1 cellular context compared by ENCODE assay signal in the genomic region with DNA sequence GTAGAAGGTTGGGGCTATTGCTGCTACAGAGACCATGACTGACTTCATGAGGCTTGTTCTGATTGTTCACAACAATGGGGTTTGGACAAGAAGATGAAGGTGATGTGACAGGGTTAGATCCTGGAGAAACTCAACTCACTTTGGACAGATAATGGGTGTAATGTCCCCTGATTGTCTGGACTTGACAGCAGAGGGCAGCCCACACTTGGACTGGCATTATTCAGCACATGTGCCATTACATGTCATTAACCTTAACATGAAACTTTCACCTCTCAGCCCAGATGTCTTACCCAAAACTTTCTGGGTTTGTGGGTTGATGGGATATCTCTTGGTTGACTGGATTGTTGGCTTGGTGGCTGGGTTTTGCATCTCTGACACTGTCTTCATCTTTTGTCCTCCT.
TF ChIP-seq lines count a peak whose summit lies in the region.

No MANE protein-coding gene starts in this region.

TF ChIP-seq in GM12878, 131 proteins besides CTCF, POLR2A, EP300 and RAD21:
- TF ChIP-seq, protein P1, sequence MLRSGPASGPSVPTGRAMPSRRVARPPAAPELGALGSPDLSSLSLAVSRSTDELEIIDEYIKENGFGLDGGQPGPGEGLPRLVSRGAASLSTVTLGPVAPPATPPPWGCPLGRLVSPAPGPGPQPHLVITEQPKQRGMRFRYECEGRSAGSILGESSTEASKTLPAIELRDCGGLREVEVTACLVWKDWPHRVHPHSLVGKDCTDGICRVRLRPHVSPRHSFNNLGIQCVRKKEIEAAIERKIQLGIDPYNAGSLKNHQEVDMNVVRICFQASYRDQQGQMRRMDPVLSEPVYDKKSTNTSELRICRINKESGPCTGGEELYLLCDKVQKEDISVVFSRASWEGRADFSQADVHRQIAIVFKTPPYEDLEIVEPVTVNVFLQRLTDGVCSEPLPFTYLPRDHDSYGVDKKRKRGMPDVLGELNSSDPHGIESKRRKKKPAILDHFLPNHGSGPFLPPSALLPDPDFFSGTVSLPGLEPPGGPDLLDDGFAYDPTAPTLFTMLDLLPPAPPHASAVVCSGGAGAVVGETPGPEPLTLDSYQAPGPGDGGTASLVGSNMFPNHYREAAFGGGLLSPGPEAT (IDR thresholded peaks at IDR 0.05; ENCODE audit: low read depth), result no peak
- TF ChIP-seq CBX5 (IDR thresholded peaks at IDR 0.05; ENCODE audit: low read depth) (no peak), ZSCAN29 (IDR thresholded peaks at IDR 0.05) (no peak), NRF1 (conservative IDR thresholded peaks at IDR 0.05; ENCODE audit: low read depth, low read length) (no peak), SIN3A (IDR thresholded peaks at IDR 0.05; ENCODE audit: low read depth, low read length) (no peak), RCOR1 (conservative IDR thresholded peaks at IDR 0.05; ENCODE audit: low read depth, low read length) (no peak), EGR1 (IDR thresholded peaks at IDR 0.05; ENCODE audit: borderline replicate concordance in 1 of 2, low read depth in 2 of 2, low read length in 2 of 2) (no peak), MEF2B (IDR thresholded peaks at IDR 0.05; ENCODE audit: partially characterized antibody, poor library complexity, severe bottlenecking) (no peak), FOS (IDR thresholded peaks at IDR 0.05; ENCODE audit: borderline replicate concordance, extremely low read depth, insufficient read length) (no peak), HDAC2 (IDR thresholded peaks at IDR 0.05) (no peak), YY1 (IDR thresholded peaks at IDR 0.05; ENCODE audit: low read depth, low read length) (no peak), BHLHE40 (IDR thresholded peaks at IDR 0.05; ENCODE audit: borderline replicate concordance in 1 of 2, low read depth in 2 of 2, low read length in 1 of 2) (no peak), KAT2A (conservative IDR thresholded peaks at IDR 0.05; ENCODE audit: control insufficient read depth, low read depth, low read length) (no peak), ZBED1 (IDR thresholded peaks at IDR 0.05; ENCODE audit: borderline replicate concordance) (no peak)
- TF ChIP-seq, protein P2, sequence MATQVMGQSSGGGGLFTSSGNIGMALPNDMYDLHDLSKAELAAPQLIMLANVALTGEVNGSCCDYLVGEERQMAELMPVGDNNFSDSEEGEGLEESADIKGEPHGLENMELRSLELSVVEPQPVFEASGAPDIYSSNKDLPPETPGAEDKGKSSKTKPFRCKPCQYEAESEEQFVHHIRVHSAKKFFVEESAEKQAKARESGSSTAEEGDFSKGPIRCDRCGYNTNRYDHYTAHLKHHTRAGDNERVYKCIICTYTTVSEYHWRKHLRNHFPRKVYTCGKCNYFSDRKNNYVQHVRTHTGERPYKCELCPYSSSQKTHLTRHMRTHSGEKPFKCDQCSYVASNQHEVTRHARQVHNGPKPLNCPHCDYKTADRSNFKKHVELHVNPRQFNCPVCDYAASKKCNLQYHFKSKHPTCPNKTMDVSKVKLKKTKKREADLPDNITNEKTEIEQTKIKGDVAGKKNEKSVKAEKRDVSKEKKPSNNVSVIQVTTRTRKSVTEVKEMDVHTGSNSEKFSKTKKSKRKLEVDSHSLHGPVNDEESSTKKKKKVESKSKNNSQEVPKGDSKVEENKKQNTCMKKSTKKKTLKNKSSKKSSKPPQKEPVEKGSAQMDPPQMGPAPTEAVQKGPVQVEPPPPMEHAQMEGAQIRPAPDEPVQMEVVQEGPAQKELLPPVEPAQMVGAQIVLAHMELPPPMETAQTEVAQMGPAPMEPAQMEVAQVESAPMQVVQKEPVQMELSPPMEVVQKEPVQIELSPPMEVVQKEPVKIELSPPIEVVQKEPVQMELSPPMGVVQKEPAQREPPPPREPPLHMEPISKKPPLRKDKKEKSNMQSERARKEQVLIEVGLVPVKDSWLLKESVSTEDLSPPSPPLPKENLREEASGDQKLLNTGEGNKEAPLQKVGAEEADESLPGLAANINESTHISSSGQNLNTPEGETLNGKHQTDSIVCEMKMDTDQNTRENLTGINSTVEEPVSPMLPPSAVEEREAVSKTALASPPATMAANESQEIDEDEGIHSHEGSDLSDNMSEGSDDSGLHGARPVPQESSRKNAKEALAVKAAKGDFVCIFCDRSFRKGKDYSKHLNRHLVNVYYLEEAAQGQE (IDR thresholded peaks at IDR 0.05; ENCODE audit: low read depth, low read length), result no peak
- TF ChIP-seq, protein P3, sequence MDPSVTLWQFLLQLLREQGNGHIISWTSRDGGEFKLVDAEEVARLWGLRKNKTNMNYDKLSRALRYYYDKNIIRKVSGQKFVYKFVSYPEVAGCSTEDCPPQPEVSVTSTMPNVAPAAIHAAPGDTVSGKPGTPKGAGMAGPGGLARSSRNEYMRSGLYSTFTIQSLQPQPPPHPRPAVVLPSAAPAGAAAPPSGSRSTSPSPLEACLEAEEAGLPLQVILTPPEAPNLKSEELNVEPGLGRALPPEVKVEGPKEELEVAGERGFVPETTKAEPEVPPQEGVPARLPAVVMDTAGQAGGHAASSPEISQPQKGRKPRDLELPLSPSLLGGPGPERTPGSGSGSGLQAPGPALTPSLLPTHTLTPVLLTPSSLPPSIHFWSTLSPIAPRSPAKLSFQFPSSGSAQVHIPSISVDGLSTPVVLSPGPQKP (IDR thresholded peaks at IDR 0.05; ENCODE audit: low read depth, low read length), result no peak
- TF ChIP-seq, protein P4, sequence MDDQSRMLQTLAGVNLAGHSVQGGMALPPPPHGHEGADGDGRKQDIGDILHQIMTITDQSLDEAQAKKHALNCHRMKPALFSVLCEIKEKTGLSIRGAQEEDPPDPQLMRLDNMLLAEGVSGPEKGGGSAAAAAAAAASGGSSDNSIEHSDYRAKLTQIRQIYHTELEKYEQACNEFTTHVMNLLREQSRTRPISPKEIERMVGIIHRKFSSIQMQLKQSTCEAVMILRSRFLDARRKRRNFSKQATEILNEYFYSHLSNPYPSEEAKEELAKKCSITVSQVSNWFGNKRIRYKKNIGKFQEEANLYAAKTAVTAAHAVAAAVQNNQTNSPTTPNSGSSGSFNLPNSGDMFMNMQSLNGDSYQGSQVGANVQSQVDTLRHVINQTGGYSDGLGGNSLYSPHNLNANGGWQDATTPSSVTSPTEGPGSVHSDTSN (IDR thresholded peaks at IDR 0.05; ENCODE audit: insufficient replicate concordance, low read depth, low read length), result no peak
- TF ChIP-seq, protein P5, sequence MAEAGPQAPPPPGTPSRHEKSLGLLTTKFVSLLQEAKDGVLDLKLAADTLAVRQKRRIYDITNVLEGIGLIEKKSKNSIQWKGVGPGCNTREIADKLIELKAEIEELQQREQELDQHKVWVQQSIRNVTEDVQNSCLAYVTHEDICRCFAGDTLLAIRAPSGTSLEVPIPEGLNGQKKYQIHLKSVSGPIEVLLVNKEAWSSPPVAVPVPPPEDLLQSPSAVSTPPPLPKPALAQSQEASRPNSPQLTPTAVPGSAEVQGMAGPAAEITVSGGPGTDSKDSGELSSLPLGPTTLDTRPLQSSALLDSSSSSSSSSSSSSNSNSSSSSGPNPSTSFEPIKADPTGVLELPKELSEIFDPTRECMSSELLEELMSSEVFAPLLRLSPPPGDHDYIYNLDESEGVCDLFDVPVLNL (IDR thresholded peaks at IDR 0.05; ENCODE audit: low read depth, low read length), result no peak
- TF ChIP-seq, protein P6, sequence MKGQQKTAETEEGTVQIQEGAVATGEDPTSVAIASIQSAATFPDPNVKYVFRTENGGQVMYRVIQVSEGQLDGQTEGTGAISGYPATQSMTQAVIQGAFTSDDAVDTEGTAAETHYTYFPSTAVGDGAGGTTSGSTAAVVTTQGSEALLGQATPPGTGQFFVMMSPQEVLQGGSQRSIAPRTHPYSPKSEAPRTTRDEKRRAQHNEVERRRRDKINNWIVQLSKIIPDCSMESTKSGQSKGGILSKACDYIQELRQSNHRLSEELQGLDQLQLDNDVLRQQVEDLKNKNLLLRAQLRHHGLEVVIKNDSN (IDR thresholded peaks at IDR 0.05; ENCODE audit: borderline replicate concordance, extremely low read length, insufficient read depth, low read depth, low read length), result no peak
